In genomic region chr3:172065967-172066762, GRCh38 we compare ENCODE assay signal across 11 cellular contexts. TPM values are rescaled to one million over a fixed set of nuclear protein-coding genes. Genes with fewer than 3 reads are reported as not detected.
DNase-seq lines count a peak whose midpoint lies in the region; ATAC-seq, FAIRE-seq and TF ChIP-seq lines count a peak whose summit lies in the region.
"Had no signal": no experiment of that assay in that cellular context is flagged by ENCODE, and none has a peak within 500 bp of the region (broad histone marks: within the 10 kb centered on the region; RNA-seq: fewer than 3 reads in every experiment).

No MANE protein-coding gene starts in this region.

- peaks cover 18% of the 10 kb centered on the region for H3F3A ChIP-seq in neural progenitor cell (ENCODE audit: low read depth)

- no peaks in the 10 kb centered on the region for H3K27me3 ChIP-seq in neural progenitor cell

- peak; percentile 33 for ATAC-seq in GM18508 (IDR thresholded peaks at IDR 0.05; ENCODE audit: insufficient read depth, unreplicated experiment)
- peak; percentile 31 for ATAC-seq in HG03571 (IDR thresholded peaks at IDR 0.05; ENCODE audit: unreplicated experiment)

- H3K36me3 Mint-ChIP-seq in neural progenitor cell: peaks cover 42% of the 10 kb centered on the region
- peaks cover 10% of the 10 kb centered on the region for H3K36me3 Mint-ChIP-seq in activated T-cell treated with anti-CD3 and anti-CD28 coated beads, Interleukin-2, amount 50 U/mL, for 24 hours (ENCODE audit: low read depth)

- H3K27me3 Mint-ChIP-seq in neural progenitor cell (ENCODE audit: insufficient read depth, low read depth): peaks cover 2% of the 10 kb centered on the region
- H3K27me3 Mint-ChIP-seq in activated T-cell treated with anti-CD3 and anti-CD28 coated beads, Interleukin-2, amount 50 U/mL, for 24 hours: no peaks in the 10 kb centered on the region
- H3K27me3 Mint-ChIP-seq: activated naive CD4-positive, alpha-beta T cell treated with anti-CD3 and anti-CD28 coated beads, Interleukin-2, amount 10 ng/mL, durations not matched to agents 7 days and 5 days had no signal

- peaks cover 53% of the 10 kb centered on the region for H4K20me1 ChIP-seq in neural progenitor cell (ENCODE audit: low read depth)

- TF ChIP-seq CTCF in neural progenitor cell (IDR thresholded peaks at IDR 0.05): no peak

- H3K4me3 ChIP-seq in neural progenitor cell: no peak overlapping the region

- no peaks in the 10 kb centered on the region for H3K9me3 ChIP-seq in neural progenitor cell (ENCODE audit: low read depth)

- peak overlapping the region; percentile 55 for H3K27ac Mint-ChIP-seq in neural progenitor cell
- H3K27ac Mint-ChIP-seq in activated T-cell treated with anti-CD3 and anti-CD28 coated beads, Interleukin-2, amount 50 U/mL, for 24 hours: no peak overlapping the region
- H3K27ac Mint-ChIP-seq: activated naive CD4-positive, alpha-beta T cell treated with anti-CD3 and anti-CD28 coated beads, Interleukin-2, amount 10 ng/mL, durations not matched to agents 7 days and 5 days had no signal

- H3K4me1 ChIP-seq in neural progenitor cell: peaks cover 42% of the 10 kb centered on the region

- H3K36me3 ChIP-seq in neural progenitor cell: no peaks in the 10 kb centered on the region

- peaks cover 19% of the 10 kb centered on the region for H3K9me3 Mint-ChIP-seq in neural progenitor cell
- H3K9me3 Mint-ChIP-seq in activated T-cell treated with anti-CD3 and anti-CD28 coated beads, Interleukin-2, amount 50 U/mL, for 24 hours: no peaks in the 10 kb centered on the region
- H3K9me3 Mint-ChIP-seq: activated naive CD4-positive, alpha-beta T cell treated with anti-CD3 and anti-CD28 coated beads, Interleukin-2, amount 10 ng/mL, durations not matched to agents 7 days and 5 days had no signal

- no peak overlapping the region for H3K27ac ChIP-seq in neural progenitor cell

- H3K4me1 Mint-ChIP-seq in neural progenitor cell: peaks cover 38% of the 10 kb centered on the region
- H3K4me1 Mint-ChIP-seq in activated T-cell treated with anti-CD3 and anti-CD28 coated beads, Interleukin-2, amount 50 U/mL, for 24 hours (ENCODE audit: low read depth): peaks cover 40% of the 10 kb centered on the region

- no peak overlapping the region for H3K9ac ChIP-seq in neural progenitor cell

- FAIRE-seq in colon (lab: Jason Lieb, UNC): peak; percentile 62
- FAIRE-seq: GM12891 had no signal

- H3K79me2 ChIP-seq in neural progenitor cell (ENCODE audit: low read depth): peaks cover 99% of the 10 kb centered on the region

- H2AFZ ChIP-seq in neural progenitor cell (replicated peaks): no peak overlapping the region

- H3K4me3 Mint-ChIP-seq in neural progenitor cell: no peak overlapping the region
- H3K4me3 Mint-ChIP-seq in activated T-cell treated with anti-CD3 and anti-CD28 coated beads, Interleukin-2, amount 50 U/mL, for 24 hours: no peak overlapping the region
- H3K4me3 Mint-ChIP-seq: activated naive CD4-positive, alpha-beta T cell treated with anti-CD3 and anti-CD28 coated beads, Interleukin-2, amount 10 ng/mL, durations not matched to agents 7 days and 5 days; IgD-negative memory B cell had no signal

- H3K4me2 ChIP-seq in neural progenitor cell: no peak overlapping the region

- no peak for DNase-seq in neural progenitor cell (ENCODE audit: low spot score)
- DNase-seq in activated T-cell treated with anti-CD3 and anti-CD28 coated beads, Interleukin-2, amount 50 U/mL, for 24 hours: no peak
- no peak for DNase-seq in C1 segment of cervical spinal cord (lab: John Stamatoyannopoulos, UW)
- no peak for DNase-seq in amygdala (lab: John Stamatoyannopoulos, UW)
- DNase-seq in NCI-H187 treated with DMSO at 0.1 percent for 48 hours (lab: John Stamatoyannopoulos, UW): no peak
- DNase-seq: activated naive CD4-positive, alpha-beta T cell treated with anti-CD3 and anti-CD28 coated beads, Interleukin-2, amount 10 ng/mL, durations not matched to agents 7 days and 5 days had no signal

RNA-seq across cellular contexts. Expression of gene FNDC3B, which starts 26.8 kb away (rescaled TPM):
- total RNA-seq in neural progenitor cell (ENCODE audit: low replicate concordance): 29.5 and 33.9 TPM in 2 replicates
